17 cellular contexts compared by ENCODE assay signal in the genomic region with DNA sequence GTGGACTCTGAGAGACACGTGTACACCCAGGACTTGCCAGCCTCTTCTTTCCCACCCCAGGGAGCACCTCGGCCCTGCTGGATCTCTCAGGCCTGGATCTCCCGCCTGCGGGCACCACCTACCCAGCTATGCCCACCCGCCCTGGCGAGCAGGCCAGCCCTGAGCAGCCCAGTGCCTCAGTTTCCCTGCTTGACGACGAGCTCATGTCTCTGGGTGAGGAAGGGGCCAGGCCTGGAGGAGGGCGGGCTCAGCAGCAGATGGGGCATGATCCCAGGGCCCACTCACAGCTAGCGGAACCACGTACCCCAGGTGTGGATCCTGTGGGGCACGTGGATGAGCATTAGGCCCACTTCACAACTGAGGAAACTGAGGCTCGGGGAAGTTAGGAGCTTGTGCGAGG. TPM values are rescaled to one million over a fixed set of nuclear protein-coding genes. Genes with fewer than 3 reads are reported as not detected.
DNase-seq lines count a peak whose midpoint lies in the region; ATAC-seq, FAIRE-seq and TF ChIP-seq lines count a peak whose summit lies in the region.
"Had no signal": no experiment of that assay in that cellular context is flagged by ENCODE, and none has a peak within 500 bp of the region (broad histone marks: within the 10 kb centered on the region; RNA-seq: fewer than 3 reads in every experiment).

No MANE protein-coding gene starts in this region.

- H3K9me3 Mint-ChIP-seq in stimulated activated naive CD8-positive, alpha-beta T cell treated with anti-CD3 and anti-CD28 coated beads, Interleukin-15, Interleukin-2, amounts not matched to agents 100 ng/mL and 50 ng/mL, for 24 hours = no peaks in the 10 kb centered on the region
- no peaks in the 10 kb centered on the region for H3K9me3 Mint-ChIP-seq in effector memory CD8-positive, alpha-beta T cell
- H3K9me3 Mint-ChIP-seq: T-helper 1 cell treated with Interleukin-12 subunit alpha and Interleukin-12 subunit beta and Interleukin-4 antibody, amounts not matched to agents 30 μg/mL and 1 μg/mL, for 36 hours had no signal

- H3K27ac Mint-ChIP-seq in stimulated activated naive CD8-positive, alpha-beta T cell treated with anti-CD3 and anti-CD28 coated beads, Interleukin-15, Interleukin-2, amounts not matched to agents 100 ng/mL and 50 ng/mL, for 24 hours = peak overlapping the region; percentile 63
- H3K27ac Mint-ChIP-seq in effector memory CD8-positive, alpha-beta T cell = peak overlapping the region; percentile 94 to 95
- H3K27ac Mint-ChIP-seq: T-helper 1 cell treated with Interleukin-12 subunit alpha and Interleukin-12 subunit beta and Interleukin-4 antibody, amounts not matched to agents 30 μg/mL and 1 μg/mL, for 36 hours had no signal

- no peak for TF ChIP-seq CTCF in psoas muscle (IDR thresholded peaks at IDR 0.05)
- TF ChIP-seq CTCF in GM10266 (IDR thresholded peaks at IDR 0.05; ENCODE audit: control insufficient read depth, insufficient read depth, low read depth, missing control alignments) = no peak

- FAIRE-seq in HTR-8/SVneo (lab: Jason Lieb, UNC) = no peak
- no peak for FAIRE-seq in H54 (lab: Jason Lieb, UNC)
- FAIRE-seq: G401.6 had no signal

- H3K36me3 Mint-ChIP-seq in stimulated activated naive CD8-positive, alpha-beta T cell treated with anti-CD3 and anti-CD28 coated beads, Interleukin-15, Interleukin-2, amounts not matched to agents 100 ng/mL and 50 ng/mL, for 24 hours (ENCODE audit: low read depth) = peaks cover 6% of the 10 kb centered on the region
- H3K36me3 Mint-ChIP-seq in effector memory CD8-positive, alpha-beta T cell (ENCODE audit: insufficient read depth) = peaks cover 10% of the 10 kb centered on the region

- no peaks in the 10 kb centered on the region for H3K27me3 ChIP-seq in psoas muscle (ENCODE audit: insufficient read depth in 3 of 3, low read length in 2 of 3)
- H3K27me3 ChIP-seq: BE2C, body of pancreas, testis had no signal

- no peak for TF ChIP-seq POLR2A in H54 (IDR thresholded peaks at IDR 0.05; ENCODE audit: low read depth, low read length)

- DNase-seq in stimulated activated naive CD8-positive, alpha-beta T cell treated with anti-CD3 and anti-CD28 coated beads, Interleukin-15, Interleukin-2, amounts not matched to agents 100 U/mL and 50 U/mL, for 24 hours = no peak
- no peak for DNase-seq in effector memory CD8-positive, alpha-beta T cell
- DNase-seq in psoas muscle (no peak), HTR-8/SVneo (ENCODE audit: insufficient read length, low spot score) (no peak), DMS114 treated with DMSO at 0.1 percent for 48 hours (lab: John Stamatoyannopoulos, UW; ENCODE audit: unreplicated experiment) (no peak), GM10266 (ENCODE audit: extremely low spot score) (no peak), H54 (ENCODE audit: insufficient read length, low spot score) (no peak)
- DNase-seq: BE2C; erythroblast; NCI-H1436; stimulated activated CD4-positive, alpha-beta T cell treated with anti-CD3 and anti-CD28 coated beads, Interleukin-2, amount 100 ng/mL, for 48 hours had no signal

- no peak overlapping the region for H3K4me3 ChIP-seq in psoas muscle
- H3K4me3 ChIP-seq: body of pancreas, testis had no signal

- H3K27me3 Mint-ChIP-seq in stimulated activated naive CD8-positive, alpha-beta T cell treated with anti-CD3 and anti-CD28 coated beads, Interleukin-15, Interleukin-2, amounts not matched to agents 100 ng/mL and 50 ng/mL, for 24 hours = no peaks in the 10 kb centered on the region
- no peaks in the 10 kb centered on the region for H3K27me3 Mint-ChIP-seq in effector memory CD8-positive, alpha-beta T cell

- ATAC-seq in stimulated activated naive CD8-positive, alpha-beta T cell treated with anti-CD3 and anti-CD28 coated beads, Interleukin-15, Interleukin-2, amounts not matched to agents 100 U/mL and 50 U/mL, for 24 hours = no peak
- no peak for ATAC-seq in effector memory CD8-positive, alpha-beta T cell (replicated peaks)
- ATAC-seq in psoas muscle = peak in 1 of 4 donors; percentile 1

- WGBS in psoas muscle, 3 donors = 70 to 84% (median 77%) methylated on average over 14 of the region's 14 CpGs

- no peaks in the 10 kb centered on the region for H3K9me3 ChIP-seq in psoas muscle
- H3K9me3 ChIP-seq: BE2C, body of pancreas, testis had no signal

- H3K36me3 ChIP-seq in psoas muscle (ENCODE audit: insufficient read depth in 1 of 2, low read depth in 1 of 2) = peaks cover 0 to 76% of the 10 kb centered on the region in 2 donors

- H3K4me1 ChIP-seq in psoas muscle = peaks cover 24% of the 10 kb centered on the region
- H3K4me1 ChIP-seq: body of pancreas had no signal

- intact Hi-C loops in psoas muscle (cut with DNase I) = no loop called here

- no peak overlapping the region for H3K4me3 Mint-ChIP-seq in stimulated activated naive CD8-positive, alpha-beta T cell treated with anti-CD3 and anti-CD28 coated beads, Interleukin-15, Interleukin-2, amounts not matched to agents 100 ng/mL and 50 ng/mL, for 24 hours
- peak overlapping the region; percentile 76 to 79 for H3K4me3 Mint-ChIP-seq in effector memory CD8-positive, alpha-beta T cell
- H3K4me3 Mint-ChIP-seq: T-helper 1 cell treated with Interleukin-12 subunit alpha and Interleukin-12 subunit beta and Interleukin-4 antibody, amounts not matched to agents 30 μg/mL and 1 μg/mL, for 36 hours had no signal

- peaks cover 47% of the 10 kb centered on the region for H3K4me1 Mint-ChIP-seq in stimulated activated naive CD8-positive, alpha-beta T cell treated with anti-CD3 and anti-CD28 coated beads, Interleukin-15, Interleukin-2, amounts not matched to agents 100 ng/mL and 50 ng/mL, for 24 hours (ENCODE audit: low read depth)
- peaks cover 36 to 42% of the 10 kb centered on the region in 2 donors for H3K4me1 Mint-ChIP-seq in effector memory CD8-positive, alpha-beta T cell (ENCODE audit: low read depth in 2 of 2)

- peak overlapping the region; percentile 74 for H3K27ac ChIP-seq in psoas muscle

RNA-seq across cellular contexts. Expression of gene SH3BP1, which starts 13.7 kb away (rescaled TPM):
- total RNA-seq in psoas muscle = 1 to 10 TPM; 1.4 to 2.4 (median 1.9) TPM
- under 1 TPM; 0.20 to 0.64 (median 0.34) TPM for polyA plus RNA-seq in psoas muscle
- total RNA-seq: myocyte had no signal

RNA-seq across cellular contexts. Expression of gene GGA1, which starts 17.1 kb away (rescaled TPM):
- total RNA-seq in psoas muscle = 10 to 100 TPM; 31.9 to 37.2 (median 33.1) TPM
- 10 to 100 TPM; 30.2 to 39.4 (median 39.4) TPM for polyA plus RNA-seq in psoas muscle

RNA-seq across cellular contexts. Expression of gene PDXP, which starts 32.8 kb away (rescaled TPM):
- 10 to 100 TPM in 3 of 4 donors, 1 to 10 TPM in 1; 9.0 to 13.0 (median 12.3) TPM for total RNA-seq in psoas muscle
- polyA plus RNA-seq in psoas muscle = 10 to 100 TPM in 2 of 3 donors, 1 to 10 TPM in 1; 9.8 to 37.9 (median 24.4) TPM

RNA-seq across cellular contexts. Expression of gene LGALS2, which starts 45.9 kb away (rescaled TPM):
- total RNA-seq in psoas muscle = not detected
- under 1 TPM in 2 of 3 donors, not detected in 1; 0.06 to 0.35 TPM for polyA plus RNA-seq in psoas muscle
- total RNA-seq: myocyte, testis had no signal

RNA-seq across cellular contexts. Expression of gene LGALS1, which starts 49.7 kb away (rescaled TPM):
- total RNA-seq in psoas muscle = 1,000 to 10,000 TPM in 1 of 4 donors, 100 to 1,000 TPM in 3; 434 to 1,013 (median 908) TPM
- polyA plus RNA-seq in psoas muscle = 1,000 to 10,000 TPM in 2 of 3 donors, 100 to 1,000 TPM in 1; 717 to 1,817 (median 1,077) TPM
